Comparison of ENCODE assay signal across 35 cellular contexts in genomic region chrX:106208154-106208553, GRCh38. TPM values are rescaled to one million over a fixed set of nuclear protein-coding genes. Genes with fewer than 3 reads are reported as not detected.
"Had no signal": no experiment of that assay in that cellular context is flagged by ENCODE, and none has a peak within 500 bp of the region (broad histone marks: within the 10 kb centered on the region; RNA-seq: fewer than 3 reads in every experiment).

No MANE protein-coding gene starts in this region.

- H3K36me3 Mint-ChIP-seq: activated naive CD4-positive, alpha-beta T cell treated with anti-CD3 and anti-CD28 coated beads, Interleukin-2, amount 50 U/mL, for 24 hours; activated naive CD8-positive, alpha-beta T cell treated with anti-CD3 and anti-CD28 coated beads for 36 hours had no signal

- H3K4me1 Mint-ChIP-seq: activated B cell treated with CpG ODN at 0.5 μM for 24 hours; activated naive CD4-positive, alpha-beta T cell treated with anti-CD3 and anti-CD28 coated beads, Interleukin-2, amount 50 U/mL, for 24 hours; activated naive CD8-positive, alpha-beta T cell treated with anti-CD3 and anti-CD28 coated beads for 36 hours; activated naive CD8-positive, alpha-beta T cell treated with anti-CD3 and anti-CD28 coated beads, Interleukin-2, amount 50 U/mL, for 24 hours; brain; endodermal cell; T-helper 17 cell had no signal

- H3K27ac ChIP-seq: adrenal gland, breast epithelium, cardiac muscle cell, coronary artery, dorsolateral prefrontal cortex, foreskin keratinocyte, gastroesophageal sphincter, WERI-Rb-1 had no signal

- H3K9me3 ChIP-seq: adrenal gland, gastroesophageal sphincter had no signal

- H3K4me3 Mint-ChIP-seq: activated B cell treated with CpG ODN at 0.5 μM for 24 hours; activated CD8-positive, alpha-beta T cell treated with anti-CD3 and anti-CD28 coated beads for 36 hours; activated naive CD4-positive, alpha-beta T cell treated with anti-CD3 and anti-CD28 coated beads for 36 hours; activated naive CD4-positive, alpha-beta T cell treated with anti-CD3 and anti-CD28 coated beads, Interleukin-2, amount 50 U/mL, for 24 hours; activated naive CD8-positive, alpha-beta T cell treated with anti-CD3 and anti-CD28 coated beads for 36 hours; activated naive CD8-positive, alpha-beta T cell treated with anti-CD3 and anti-CD28 coated beads, Interleukin-2, amount 50 U/mL, for 24 hours; activated T-cell treated with anti-CD3 and anti-CD28 coated beads, Interleukin-2, amount 50 U/mL, for 4 hours; activated T-helper 1 cell treated with anti-CD3 and anti-CD28 coated beads, Interleukin-12 subunit alpha, Interleukin-12 subunit beta, Interleukin-2, Interleukin-4 antibody, amounts not matched to agents 30 ng/mL and 10 ng/mL and 1 ng/mL, durations not matched to agents 14 hours and 24 hours and 36 hours; brain; dendritic cell treated with granulocyte-macrophage colony-stimulating factor and Interleukin-4, amounts not matched to agents 40 ng/mL and 50 ng/mL, for 4 days; endodermal cell; T-helper 17 cell; T-helper 2 cell treated with Interferon-gamma antibody and Interleukin-4, amounts not matched to agents 5 μg/mL and 100 μg/mL, for 36 hours had no signal

- H3K36me3 ChIP-seq: adrenal gland, breast epithelium, gastroesophageal sphincter, WERI-Rb-1 had no signal

- H3K4me1 ChIP-seq: adrenal gland, breast epithelium, foreskin keratinocyte, gastroesophageal sphincter had no signal

- ATAC-seq: activated CD4-positive, CD25-positive, alpha-beta regulatory T cell treated with anti-CD3 and anti-CD28 coated beads, Interleukin-2, amount 50 U/mL, for 24 hours; activated CD8-positive, alpha-beta T cell treated with anti-CD3 and anti-CD28 coated beads for 36 hours; activated naive CD8-positive, alpha-beta T cell treated with anti-CD3 and anti-CD28 coated beads, Interleukin-2, amount 50 U/mL, for 24 hours; activated T-cell treated with anti-CD3 and anti-CD28 coated beads, Interleukin-2, amount 50 U/mL, for 4 hours; esophagus mucosa; foreskin keratinocyte; gastroesophageal sphincter; T-helper 17 cell had no signal

- H3K27me3 ChIP-seq: cardiac muscle cell, foreskin keratinocyte, gastroesophageal sphincter had no signal

- DNase-seq: activated B cell treated with CpG ODN at 0.5 μM for 24 hours; activated CD4-positive, alpha-beta T cell treated with anti-CD3 and anti-CD28 coated beads for 48 hours; activated CD4-positive, alpha-beta T cell treated with anti-CD3 and anti-CD28 coated beads, Interleukin-2, amount 50 U/mL, for 1 hour; activated CD4-positive, alpha-beta T cell treated with anti-CD3 and anti-CD28 coated beads, Interleukin-2, amount 50 U/mL, for 48 hours; activated CD8-positive, alpha-beta memory T cell treated with anti-CD3 and anti-CD28 coated beads for 24 hours; activated CD8-positive, alpha-beta T cell treated with anti-CD3 and anti-CD28 coated beads for 36 hours; activated effector memory CD4-positive, alpha-beta T cell treated with anti-CD3 and anti-CD28 coated beads, Interleukin-2, amount 50 U/mL, for 16 hours; activated naive CD4-positive, alpha-beta T cell treated with anti-CD3 and anti-CD28 coated beads for 36 hours; activated naive CD8-positive, alpha-beta T cell treated with anti-CD3 and anti-CD28 coated beads for 36 hours; activated naive CD8-positive, alpha-beta T cell treated with anti-CD3 and anti-CD28 coated beads, Interleukin-2, amount 50 U/mL, for 24 hours; activated T-cell treated with anti-CD3 and anti-CD28 coated beads, Interleukin-2, amount 50 U/mL, for 4 hours; adrenal gland; amygdala; aorta; central memory CD4-positive, alpha-beta T cell; dorsolateral prefrontal cortex; effector memory CD4-positive, alpha-beta T cell; endodermal cell; foreskin keratinocyte; T-helper 1 cell; T-helper 17 cell; T1000; WERI-Rb-1 had no signal

- H3K27ac Mint-ChIP-seq: activated B cell treated with CpG ODN at 0.5 μM for 24 hours; activated CD8-positive, alpha-beta T cell treated with anti-CD3 and anti-CD28 coated beads for 36 hours; activated naive CD4-positive, alpha-beta T cell treated with anti-CD3 and anti-CD28 coated beads for 36 hours; activated naive CD4-positive, alpha-beta T cell treated with anti-CD3 and anti-CD28 coated beads, Interleukin-2, amount 50 U/mL, for 24 hours; activated naive CD8-positive, alpha-beta T cell treated with anti-CD3 and anti-CD28 coated beads for 36 hours; activated naive CD8-positive, alpha-beta T cell treated with anti-CD3 and anti-CD28 coated beads, Interleukin-2, amount 50 U/mL, for 24 hours; activated T-helper 1 cell treated with anti-CD3 and anti-CD28 coated beads, Interleukin-12 subunit alpha, Interleukin-12 subunit beta, Interleukin-2, Interleukin-4 antibody, amounts not matched to agents 30 ng/mL and 10 ng/mL and 1 ng/mL, durations not matched to agents 14 hours and 24 hours and 36 hours; activated T-helper 2 cell treated with anti-CD3 and anti-CD28 coated beads, Interferon-gamma antibody, Interleukin-2, Interleukin-4, amounts not matched to agents 10 μg/mL and 5 μg/mL and 100 μg/mL, durations not matched to agents 14 hours and 24 hours and 36 hours; brain; dendritic cell treated with granulocyte-macrophage colony-stimulating factor and Interleukin-4, amounts not matched to agents 40 ng/mL and 50 ng/mL, for 4 days; endodermal cell; T-helper 17 cell; T-helper 2 cell treated with Interferon-gamma antibody and Interleukin-4, amounts not matched to agents 5 μg/mL and 100 μg/mL, for 36 hours had no signal

- H3K4me3 ChIP-seq: adrenal gland, breast epithelium, cardiac muscle cell, coronary artery, dorsolateral prefrontal cortex, gastroesophageal sphincter had no signal

- H3K27me3 Mint-ChIP-seq: activated B cell treated with CpG ODN at 0.5 μM for 24 hours; activated CD8-positive, alpha-beta T cell treated with anti-CD3 and anti-CD28 coated beads for 36 hours; activated naive CD4-positive, alpha-beta T cell treated with anti-CD3 and anti-CD28 coated beads, Interleukin-2, amount 50 U/mL, for 24 hours; activated naive CD8-positive, alpha-beta T cell treated with anti-CD3 and anti-CD28 coated beads for 36 hours; activated naive CD8-positive, alpha-beta T cell treated with anti-CD3 and anti-CD28 coated beads, Interleukin-2, amount 50 U/mL, for 24 hours; brain; dendritic cell treated with granulocyte-macrophage colony-stimulating factor and Interleukin-4, amounts not matched to agents 40 ng/mL and 50 ng/mL, for 4 days; T-helper 17 cell had no signal

- H3K9me3 Mint-ChIP-seq: activated B cell treated with CpG ODN at 0.5 μM for 24 hours; activated CD8-positive, alpha-beta T cell treated with anti-CD3 and anti-CD28 coated beads for 36 hours; activated naive CD4-positive, alpha-beta T cell treated with anti-CD3 and anti-CD28 coated beads for 36 hours; activated naive CD4-positive, alpha-beta T cell treated with anti-CD3 and anti-CD28 coated beads, Interleukin-2, amount 50 U/mL, for 24 hours; activated naive CD8-positive, alpha-beta T cell treated with anti-CD3 and anti-CD28 coated beads, Interleukin-2, amount 50 U/mL, for 24 hours; activated T-cell treated with anti-CD3 and anti-CD28 coated beads, Interleukin-2, amount 50 U/mL, for 4 hours; activated T-helper 1 cell treated with anti-CD3 and anti-CD28 coated beads, Interleukin-12 subunit alpha, Interleukin-12 subunit beta, Interleukin-2, Interleukin-4 antibody, amounts not matched to agents 30 ng/mL and 10 ng/mL and 1 ng/mL, durations not matched to agents 14 hours and 24 hours and 36 hours; activated T-helper 2 cell treated with anti-CD3 and anti-CD28 coated beads, Interferon-gamma antibody, Interleukin-2, Interleukin-4, amounts not matched to agents 10 μg/mL and 5 μg/mL and 100 μg/mL, durations not matched to agents 14 hours and 24 hours and 36 hours; T-helper 2 cell treated with Interferon-gamma antibody and Interleukin-4, amounts not matched to agents 5 μg/mL and 100 μg/mL, for 36 hours had no signal

RNA-seq across cellular contexts. Expression of gene PWWP3B, which starts 40.0 kb away (rescaled TPM):
- total RNA-seq: activated B cell treated with CpG ODN at 0.5 μM for 24 hours; activated CD8-positive, alpha-beta T cell treated with anti-CD3 and anti-CD28 coated beads for 36 hours; activated naive CD4-positive, alpha-beta T cell treated with anti-CD3 and anti-CD28 coated beads for 36 hours; activated naive CD8-positive, alpha-beta T cell treated with anti-CD3 and anti-CD28 coated beads for 36 hours; activated T-helper 1 cell treated with anti-CD3 and anti-CD28 coated beads, Interleukin-12 subunit alpha, Interleukin-12 subunit beta, Interleukin-2, Interleukin-4 antibody, amounts not matched to agents 30 ng/mL and 10 ng/mL and 1 ng/mL, durations not matched to agents 14 hours and 24 hours and 36 hours; activated T-helper 2 cell treated with anti-CD3 and anti-CD28 coated beads, Interferon-gamma antibody, Interleukin-2, Interleukin-4, amounts not matched to agents 10 μg/mL and 5 μg/mL and 100 μg/mL, durations not matched to agents 14 hours and 24 hours and 36 hours; T-helper 17 cell had no signal
- polyA plus RNA-seq: foreskin keratinocyte had no signal
